18 cellular contexts compared by ENCODE assay signal in the genomic region with DNA sequence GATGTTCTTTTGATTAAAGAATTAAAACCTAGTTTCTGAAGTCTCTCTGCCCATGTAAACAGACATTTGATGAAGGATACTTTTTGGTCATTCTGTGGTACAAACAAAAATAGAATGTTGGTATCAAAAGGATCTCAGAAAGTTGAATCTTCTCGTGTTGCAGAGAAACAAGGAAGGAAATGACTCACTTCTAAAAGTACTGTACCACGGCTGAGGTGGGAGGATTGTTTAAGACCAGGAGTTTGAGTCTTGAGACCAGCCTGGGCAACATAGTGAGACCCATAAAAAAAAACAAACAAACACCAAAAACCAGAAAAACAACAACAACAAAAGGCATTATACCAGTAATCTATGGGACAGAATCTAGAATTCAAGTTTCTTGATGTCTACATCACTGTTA.
DNase-seq lines count a peak whose midpoint lies in the region; ATAC-seq and TF ChIP-seq lines count a peak whose summit lies in the region.
"Had no signal": no experiment of that assay in that cellular context is flagged by ENCODE, and none has a peak within 500 bp of the region (broad histone marks: within the 10 kb centered on the region; RNA-seq: fewer than 3 reads in every experiment).

No MANE protein-coding gene starts in this region.

- H3K79me2 ChIP-seq in mammary epithelial cell (ENCODE audit: insufficient read depth, low read length), result no peaks in the 10 kb centered on the region

- no peak overlapping the region for H3K27ac ChIP-seq in mammary epithelial cell (ENCODE audit: insufficient read depth, low read depth, low read length)
- no peak overlapping the region for H3K27ac ChIP-seq in A673 (ENCODE audit: low read depth, low read length, poor library complexity, severe bottlenecking)
- H3K27ac ChIP-seq in vagina, result no peak overlapping the region
- H3K27ac ChIP-seq: gastroesophageal sphincter, suprapubic skin, VCaP had no signal

- in situ Hi-C loops in mammary epithelial cell (cut with MboI; ENCODE audit: low sequenced_read_pairs in 2 of 2), result loop anchor here (5.0 to 10.0 kb wide), 2 partner anchors 211 to 213 kb away; a partner anchor contains a TSS

- H3K9ac ChIP-seq in mammary epithelial cell (ENCODE audit: insufficient read depth, low read length), result no peak overlapping the region

- H3K36me3 ChIP-seq in mammary epithelial cell (ENCODE audit: insufficient read depth, low read length), result no peaks in the 10 kb centered on the region
- no peaks in the 10 kb centered on the region for H3K36me3 ChIP-seq in A673 (ENCODE audit: insufficient read depth, low read length, poor library complexity, severe bottlenecking)
- H3K36me3 ChIP-seq in vagina, result no peaks in the 10 kb centered on the region
- H3K36me3 ChIP-seq: gastroesophageal sphincter, suprapubic skin had no signal

- peak; percentile 62 for ATAC-seq in HG03469 (IDR thresholded peaks at IDR 0.05; ENCODE audit: unreplicated experiment)
- ATAC-seq: activated CD8-positive, alpha-beta T cell treated with anti-CD3 and anti-CD28 coated beads for 36 hours; activated naive CD4-positive, alpha-beta T cell treated with anti-CD3 and anti-CD28 coated beads, Interleukin-2, amount 50 U/mL, for 72 hours; activated T-cell treated with anti-CD3 and anti-CD28 coated beads, Interleukin-2, amount 50 U/mL, for 72 hours; gastroesophageal sphincter had no signal

- dilution Hi-C loops in mammary epithelial cell (cut with HindIII; ENCODE audit: low sequenced_read_pairs), result no loop called here

- H3K9me3 ChIP-seq in mammary epithelial cell (replicated peaks; ENCODE audit: insufficient read depth, low read length) (no peaks in the 10 kb centered on the region), A673 (ENCODE audit: low read depth, low read length, poor library complexity, severe bottlenecking) (no peaks in the 10 kb centered on the region), vagina (peaks cover 2% of the 10 kb centered on the region)
- H3K9me3 ChIP-seq: gastroesophageal sphincter, suprapubic skin had no signal

- CTCF ChIA-PET in mammary epithelial cell (lab: Charles Lee; ENCODE audit: low non-redundant PET), result no interaction called here
- CTCF ChIA-PET in A673 (lab: Charles Lee), result no interaction called here

- H2AFZ ChIP-seq in mammary epithelial cell (ENCODE audit: low read depth, low read length), result no peak overlapping the region

- TF ChIP-seq POLR2A in vagina (IDR thresholded peaks at IDR 0.05), result no peak

- H4K20me1 ChIP-seq in mammary epithelial cell (ENCODE audit: insufficient read depth, low read length), result no peaks in the 10 kb centered on the region

- H3K4me2 ChIP-seq in mammary epithelial cell (ENCODE audit: insufficient read depth, low read depth, low read length), result no peak overlapping the region

- WGBS in mammary epithelial cell (ENCODE audit: low coverage, missing lambda C conversion rate), result 15% methylated on average over 2 of the region's 2 CpGs

- POLR2A ChIA-PET in A673 (lab: Charles Lee; ENCODE audit: low non-redundant PET), result no interaction called here

- peak; percentile 14 for DNase-seq in ELR (ENCODE audit: low read depth)
- DNase-seq in NOMO-1 treated with dmso at 0.1 percent for 144 hours (lab: John Stamatoyannopoulos, UW; ENCODE audit: unreplicated experiment), result peak; percentile 9
- peak; percentile 29 for DNase-seq in mammary epithelial cell
- no peak for DNase-seq in stimulated activated CD4-positive, alpha-beta T cell treated with anti-CD3 and anti-CD28 coated beads, Interleukin-2, amount 100 ng/mL, for 48 hours
- no peak for DNase-seq in A673 (ENCODE audit: low spot score)
- no peak for DNase-seq in activated CD4-positive, alpha-beta T cell treated with anti-CD3 and anti-CD28 coated beads for 1 hour
- DNase-seq in vagina (ENCODE audit: extremely low spot score in 2 of 2), result no peak
- DNase-seq: activated CD8-positive, alpha-beta T cell treated with anti-CD3 and anti-CD28 coated beads for 36 hours; activated T-cell treated with anti-CD3 and anti-CD28 coated beads, Interleukin-2, amount 50 U/mL, for 72 hours; dermis blood vessel endothelial cell; left colon; nephron progenitor cell; RPMI8226 had no signal

- BruUV-seq in mammary epithelial cell (replicated peaks; lab: Mats Ljungman, UMichigan) (no TSS peak), A673 (replicated peaks; lab: Mats Ljungman, UMichigan) (no TSS peak)

- intact Hi-C loops in mammary epithelial cell (cut with micrococcal nuclease), result loop anchor here (1.0 to 5.0 kb wide), 3 partner anchors 35 to 533 kb away; no protein-coding TSS in a partner anchor
- intact Hi-C loops in A673 (cut with micrococcal nuclease; ENCODE audit: unreplicated experiment), result loop anchor here (2.0 kb wide), 1 partner anchor 211 kb away; no protein-coding TSS in a partner anchor
- intact Hi-C loops in vagina (cut with DNase I), result no loop called here

- TF ChIP-seq CTCF in mammary epithelial cell (conservative IDR thresholded peaks at IDR 0.05 in 1 of 2, IDR thresholded peaks at IDR 0.05 in 1 of 2; ENCODE audit: extremely low read depth in 1 of 2, insufficient read depth in 1 of 2, low read depth in 1 of 2, low read length in 2 of 2) (no peak), A673 (conservative IDR thresholded peaks at IDR 0.05; ENCODE audit: low read depth, low read length) (no peak), vagina (IDR thresholded peaks at IDR 0.05) (no peak)

- no peak overlapping the region for H3K4me3 ChIP-seq in mammary epithelial cell (replicated peaks in 1 of 3; ENCODE audit: insufficient read depth in 1 of 3, low read depth in 2 of 3, low read length in 3 of 3)
- H3K4me3 ChIP-seq in A673 (ENCODE audit: low read depth, low read length, poor library complexity, severe bottlenecking), result no peak overlapping the region
- no peak overlapping the region for H3K4me3 ChIP-seq in vagina
- H3K4me3 ChIP-seq: gastroesophageal sphincter, suprapubic skin had no signal

- H3K27me3 ChIP-seq in mammary epithelial cell (ENCODE audit: insufficient read depth, low read length) (no peaks in the 10 kb centered on the region), A673 (replicated peaks; ENCODE audit: insufficient read depth, low read depth, low read length, poor library complexity) (peaks cover 3% of the 10 kb centered on the region), vagina (no peaks in the 10 kb centered on the region)
- H3K27me3 ChIP-seq: suprapubic skin had no signal

- H3K4me1 ChIP-seq in mammary epithelial cell (ENCODE audit: insufficient read depth, low read length) (no peaks in the 10 kb centered on the region), A673 (ENCODE audit: insufficient read depth, low read length, poor library complexity, severe bottlenecking) (no peaks in the 10 kb centered on the region), vagina (no peaks in the 10 kb centered on the region)
- H3K4me1 ChIP-seq: gastroesophageal sphincter, suprapubic skin had no signal

Comparison
In these comparisons a context has a peak if more than half of its experiments do, and no peak if none do; other contexts are left out.
1. DNase-seq: peak in ELR (single experiment), NOMO-1 treated with dmso at 0.1 percent for 144 hours (single experiment) and mammary epithelial cell (single experiment); none in stimulated activated CD4-positive, alpha-beta T cell treated with anti-CD3 and anti-CD28 coated beads, Interleukin-2, amount 100 ng/mL, for 48 hours (0 of 2), A673 (single experiment), activated CD4-positive, alpha-beta T cell treated with anti-CD3 and anti-CD28 coated beads for 1 hour (single experiment) and vagina (0 of 2).